ENCODE assay signal across 1 cellular context in genomic region chr18:36129300-36130038, GRCh38.
TF ChIP-seq lines count a peak whose summit lies in the region.

A gene with protein sequence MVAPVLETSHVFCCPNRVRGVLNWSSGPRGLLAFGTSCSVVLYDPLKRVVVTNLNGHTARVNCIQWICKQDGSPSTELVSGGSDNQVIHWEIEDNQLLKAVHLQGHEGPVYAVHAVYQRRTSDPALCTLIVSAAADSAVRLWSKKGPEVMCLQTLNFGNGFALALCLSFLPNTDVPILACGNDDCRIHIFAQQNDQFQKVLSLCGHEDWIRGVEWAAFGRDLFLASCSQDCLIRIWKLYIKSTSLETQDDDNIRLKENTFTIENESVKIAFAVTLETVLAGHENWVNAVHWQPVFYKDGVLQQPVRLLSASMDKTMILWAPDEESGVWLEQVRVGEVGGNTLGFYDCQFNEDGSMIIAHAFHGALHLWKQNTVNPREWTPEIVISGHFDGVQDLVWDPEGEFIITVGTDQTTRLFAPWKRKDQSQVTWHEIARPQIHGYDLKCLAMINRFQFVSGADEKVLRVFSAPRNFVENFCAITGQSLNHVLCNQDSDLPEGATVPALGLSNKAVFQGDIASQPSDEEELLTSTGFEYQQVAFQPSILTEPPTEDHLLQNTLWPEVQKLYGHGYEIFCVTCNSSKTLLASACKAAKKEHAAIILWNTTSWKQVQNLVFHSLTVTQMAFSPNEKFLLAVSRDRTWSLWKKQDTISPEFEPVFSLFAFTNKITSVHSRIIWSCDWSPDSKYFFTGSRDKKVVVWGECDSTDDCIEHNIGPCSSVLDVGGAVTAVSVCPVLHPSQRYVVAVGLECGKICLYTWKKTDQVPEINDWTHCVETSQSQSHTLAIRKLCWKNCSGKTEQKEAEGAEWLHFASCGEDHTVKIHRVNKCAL (plus strand): TSS chr18:36129899. CDS start chr18:36129934, 35 bp downstream.
A gene with protein sequence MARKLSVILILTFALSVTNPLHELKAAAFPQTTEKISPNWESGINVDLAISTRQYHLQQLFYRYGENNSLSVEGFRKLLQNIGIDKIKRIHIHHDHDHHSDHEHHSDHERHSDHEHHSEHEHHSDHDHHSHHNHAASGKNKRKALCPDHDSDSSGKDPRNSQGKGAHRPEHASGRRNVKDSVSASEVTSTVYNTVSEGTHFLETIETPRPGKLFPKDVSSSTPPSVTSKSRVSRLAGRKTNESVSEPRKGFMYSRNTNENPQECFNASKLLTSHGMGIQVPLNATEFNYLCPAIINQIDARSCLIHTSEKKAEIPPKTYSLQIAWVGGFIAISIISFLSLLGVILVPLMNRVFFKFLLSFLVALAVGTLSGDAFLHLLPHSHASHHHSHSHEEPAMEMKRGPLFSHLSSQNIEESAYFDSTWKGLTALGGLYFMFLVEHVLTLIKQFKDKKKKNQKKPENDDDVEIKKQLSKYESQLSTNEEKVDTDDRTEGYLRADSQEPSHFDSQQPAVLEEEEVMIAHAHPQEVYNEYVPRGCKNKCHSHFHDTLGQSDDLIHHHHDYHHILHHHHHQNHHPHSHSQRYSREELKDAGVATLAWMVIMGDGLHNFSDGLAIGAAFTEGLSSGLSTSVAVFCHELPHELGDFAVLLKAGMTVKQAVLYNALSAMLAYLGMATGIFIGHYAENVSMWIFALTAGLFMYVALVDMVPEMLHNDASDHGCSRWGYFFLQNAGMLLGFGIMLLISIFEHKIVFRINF (minus strand): TSS chr18:36129340. CDS start chr18:36127007, 2,333 bp downstream.

TF ChIP-seq in GM12878, 131 proteins besides CTCF, POLR2A, EP300 and RAD21 (continued from another document and continues in another):
- TF ChIP-seq POLR2AphosphoS5 (IDR thresholded peaks at IDR 0.05; ENCODE audit: low read length) (peak; percentile 93), ZNF592 (IDR thresholded peaks at IDR 0.05) (no peak), CHD2 (IDR thresholded peaks at IDR 0.05; ENCODE audit: borderline replicate concordance, low read depth, low read length) (no peak; the same call in 1 of the 2 replicates), SIN3A (IDR thresholded peaks at IDR 0.05; ENCODE audit: low read depth, low read length) (peak; percentile 84; the same call in 1 of the 2 replicates), EZH2 (IDR thresholded peaks at IDR 0.05; ENCODE audit: borderline replicate concordance, control insufficient read depth, low read depth, low read length) (no peak), CEBPB (IDR thresholded peaks at IDR 0.05; ENCODE audit: borderline replicate concordance in 1 of 2, low read depth in 2 of 2, low read length in 2 of 2) (no peak), MTA3 (IDR thresholded peaks at IDR 0.05; ENCODE audit: borderline replicate concordance, low read length) (no peak), SMAD5 (IDR thresholded peaks at IDR 0.05; ENCODE audit: low read depth) (peak; percentile 63; the same call in 1 of the 2 replicates), STAT1 (conservative IDR thresholded peaks at IDR 0.05) (0 out of 2 replicates have a peak, but pooled peaks have one; percentile 27), RFX5 (IDR thresholded peaks at IDR 0.05; ENCODE audit: low read depth, low read length) (0 out of 2 replicates have a peak, but pooled peaks have one; percentile 12), NR2F1 (conservative IDR thresholded peaks at IDR 0.05) (peak; percentile 86), BMI1 (IDR thresholded peaks at IDR 0.05; ENCODE audit: borderline replicate concordance) (no peak), ZNF384 (IDR thresholded peaks at IDR 0.05; ENCODE audit: borderline replicate concordance, low read depth, low read length) (no peak), CBX5 (IDR thresholded peaks at IDR 0.05; ENCODE audit: low read depth) (0 out of 2 replicates have a peak, but pooled peaks have one; percentile 18), NFIC (IDR thresholded peaks at IDR 0.05; ENCODE audit: low read depth, low read length) (no peak), YBX1 (IDR thresholded peaks at IDR 0.05) (no peak), PRDM15 (CRISPR knock-in tag; IDR thresholded peaks at IDR 0.05) (no peak), ATF3 (IDR thresholded peaks at IDR 0.05; ENCODE audit: borderline replicate concordance, extremely low read depth, low read depth, low read length) (0 out of 2 replicates have a peak, but pooled peaks have one; percentile 12), RAD51 (IDR thresholded peaks at IDR 0.05) (peak; percentile 41; the same call in 1 of the 2 replicates), BACH1 (IDR thresholded peaks at IDR 0.05; ENCODE audit: borderline replicate concordance) (no peak), TARDBP (IDR thresholded peaks at IDR 0.05; ENCODE audit: borderline replicate concordance) (no peak; the same call in 1 of the 2 replicates), LARP7 (IDR thresholded peaks at IDR 0.05) (peak; percentile 86), RUNX3 (IDR thresholded peaks at IDR 0.05; ENCODE audit: low read length) (peak; percentile 68), GATAD2B (conservative IDR thresholded peaks at IDR 0.05; ENCODE audit: low read depth) (peak; percentile 98), KAT2A (conservative IDR thresholded peaks at IDR 0.05; ENCODE audit: control insufficient read depth, low read depth, low read length) (no peak), WRNIP1 (IDR thresholded peaks at IDR 0.05; ENCODE audit: borderline replicate concordance, low read depth, low read length) (no peak), E2F8 (IDR thresholded peaks at IDR 0.05; ENCODE audit: low read depth, partially characterized antibody) (peak; percentile 26)
- TF ChIP-seq, protein P1, sequence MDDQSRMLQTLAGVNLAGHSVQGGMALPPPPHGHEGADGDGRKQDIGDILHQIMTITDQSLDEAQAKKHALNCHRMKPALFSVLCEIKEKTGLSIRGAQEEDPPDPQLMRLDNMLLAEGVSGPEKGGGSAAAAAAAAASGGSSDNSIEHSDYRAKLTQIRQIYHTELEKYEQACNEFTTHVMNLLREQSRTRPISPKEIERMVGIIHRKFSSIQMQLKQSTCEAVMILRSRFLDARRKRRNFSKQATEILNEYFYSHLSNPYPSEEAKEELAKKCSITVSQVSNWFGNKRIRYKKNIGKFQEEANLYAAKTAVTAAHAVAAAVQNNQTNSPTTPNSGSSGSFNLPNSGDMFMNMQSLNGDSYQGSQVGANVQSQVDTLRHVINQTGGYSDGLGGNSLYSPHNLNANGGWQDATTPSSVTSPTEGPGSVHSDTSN (IDR thresholded peaks at IDR 0.05; ENCODE audit: insufficient replicate concordance, low read depth, low read length): no peak
- TF ChIP-seq, protein P2, sequence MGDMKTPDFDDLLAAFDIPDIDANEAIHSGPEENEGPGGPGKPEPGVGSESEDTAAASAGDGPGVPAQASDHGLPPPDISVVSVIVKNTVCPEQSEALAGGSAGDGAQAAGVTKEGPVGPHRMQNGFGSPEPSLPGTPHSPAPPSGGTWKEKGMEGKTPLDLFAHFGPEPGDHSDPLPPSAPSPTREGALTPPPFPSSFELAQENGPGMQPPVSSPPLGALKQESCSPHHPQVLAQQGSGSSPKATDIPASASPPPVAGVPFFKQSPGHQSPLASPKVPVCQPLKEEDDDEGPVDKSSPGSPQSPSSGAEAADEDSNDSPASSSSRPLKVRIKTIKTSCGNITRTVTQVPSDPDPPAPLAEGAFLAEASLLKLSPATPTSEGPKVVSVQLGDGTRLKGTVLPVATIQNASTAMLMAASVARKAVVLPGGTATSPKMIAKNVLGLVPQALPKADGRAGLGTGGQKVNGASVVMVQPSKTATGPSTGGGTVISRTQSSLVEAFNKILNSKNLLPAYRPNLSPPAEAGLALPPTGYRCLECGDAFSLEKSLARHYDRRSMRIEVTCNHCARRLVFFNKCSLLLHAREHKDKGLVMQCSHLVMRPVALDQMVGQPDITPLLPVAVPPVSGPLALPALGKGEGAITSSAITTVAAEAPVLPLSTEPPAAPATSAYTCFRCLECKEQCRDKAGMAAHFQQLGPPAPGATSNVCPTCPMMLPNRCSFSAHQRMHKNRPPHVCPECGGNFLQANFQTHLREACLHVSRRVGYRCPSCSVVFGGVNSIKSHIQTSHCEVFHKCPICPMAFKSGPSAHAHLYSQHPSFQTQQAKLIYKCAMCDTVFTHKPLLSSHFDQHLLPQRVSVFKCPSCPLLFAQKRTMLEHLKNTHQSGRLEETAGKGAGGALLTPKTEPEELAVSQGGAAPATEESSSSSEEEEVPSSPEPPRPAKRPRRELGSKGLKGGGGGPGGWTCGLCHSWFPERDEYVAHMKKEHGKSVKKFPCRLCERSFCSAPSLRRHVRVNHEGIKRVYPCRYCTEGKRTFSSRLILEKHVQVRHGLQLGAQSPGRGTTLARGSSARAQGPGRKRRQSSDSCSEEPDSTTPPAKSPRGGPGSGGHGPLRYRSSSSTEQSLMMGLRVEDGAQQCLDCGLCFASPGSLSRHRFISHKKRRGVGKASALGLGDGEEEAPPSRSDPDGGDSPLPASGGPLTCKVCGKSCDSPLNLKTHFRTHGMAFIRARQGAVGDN (IDR thresholded peaks at IDR 0.05): no peak; the same call in 1 of the 2 replicates
